ENCODE assay signal across 19 cellular contexts in the genomic region with DNA sequence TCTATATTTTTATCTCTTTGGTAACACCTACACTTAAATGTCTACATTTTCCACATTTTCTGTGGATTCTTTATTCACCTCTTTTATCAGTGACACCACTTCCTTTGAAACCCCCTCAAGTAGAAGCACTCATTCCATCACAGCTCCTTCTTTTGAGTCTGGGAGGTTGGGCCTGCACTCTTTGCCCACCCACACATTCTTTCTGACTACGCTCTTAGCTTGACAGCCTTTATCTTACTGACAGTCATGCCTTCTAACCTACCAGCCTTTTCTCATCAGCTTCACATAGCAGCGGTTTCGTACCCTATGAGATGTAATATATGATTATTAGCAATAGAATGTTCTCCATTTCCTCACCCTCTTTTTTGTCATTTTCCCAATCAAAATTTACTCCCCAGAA.
DNase-seq lines count a peak whose midpoint lies in the region; ATAC-seq, FAIRE-seq and TF ChIP-seq lines count a peak whose summit lies in the region.
"Had no signal": no experiment of that assay in that cellular context is flagged by ENCODE, and none has a peak within 500 bp of the region (broad histone marks: within the 10 kb centered on the region; RNA-seq: fewer than 3 reads in every experiment).

No MANE protein-coding gene starts in this region.

- no peak for TF ChIP-seq RAD21 in HCT116 (IDR thresholded peaks at IDR 0.05; ENCODE audit: low read depth)

- DNase-seq in HCT116 (ENCODE audit: low read depth, low spot score) (no peak), astrocyte (ENCODE audit: low read depth) (peak; percentile 96), AG20443 (ENCODE audit: low spot score) (no peak), Kasumi-1 (lab: John Stamatoyannopoulos, UW) (no peak)
- DNase-seq in naive thymus-derived CD8-positive, alpha-beta T cell: no peak
- DNase-seq: activated CD4-positive, alpha-beta T cell treated with anti-CD3 and anti-CD28 coated beads, Interleukin-2, amount 10 ng/mL, durations not matched to agents 7 days and 5 days; activated naive CD4-positive, alpha-beta T cell treated with Interleukin-2 at 50 U/mL for 16 hours; Caco-2; cortex of kidney; foreskin melanocyte; GDM1; GM23248; kidney glomerular epithelial cell; mesendoderm; NCI-H524 treated with DMSO at 0.1 percent for 48 hours; spleen; testis had no signal

- peak overlapping the region; percentile 96 for H3K27ac Mint-ChIP-seq in astrocyte (ENCODE audit: unreplicated experiment)
- peak overlapping the region in 8 of 10 donors; percentile 1 to 77 (median 45) for H3K27ac Mint-ChIP-seq in naive thymus-derived CD8-positive, alpha-beta T cell
- H3K27ac Mint-ChIP-seq: activated CD4-positive, alpha-beta T cell treated with anti-CD3 and anti-CD28 coated beads, Interleukin-2, amount 10 ng/mL, durations not matched to agents 7 days and 5 days had no signal

- CTCF ChIA-PET in HCT116 (lab: Charles Lee): no interaction called here

- H3K9me3 ChIP-seq in HCT116 (ENCODE audit: control insufficient read depth in 1 of 2, insufficient read depth in 1 of 2, low read depth in 1 of 2, low read length in 2 of 2): no peaks in the 10 kb centered on the region
- H3K9me3 ChIP-seq in astrocyte (ENCODE audit: insufficient read depth, low read depth, low read length): no peaks in the 10 kb centered on the region
- H3K9me3 ChIP-seq: Caco-2, spleen, testis had no signal

- POLR2A ChIA-PET in HCT116 (lab: Charles Lee): interaction anchor here (0.7 to 1.8 kb wide), 4 partner anchors 11 to 34 kb away, joined by 3 to 6 read pairs (median 4); no protein-coding TSS in a partner anchor
- POLR2A ChIA-PET in naive thymus-derived CD8-positive, alpha-beta T cell (lab: Charles Lee): interaction anchor here (1.4 to 1.5 kb wide), 2 partner anchors 8 to 10 kb away, joined by 3 to 4 read pairs; no protein-coding TSS in a partner anchor

- peak; percentile 56 for FAIRE-seq in astrocyte (lab: Jason Lieb, UNC)

- H3K4me1 ChIP-seq in ACC112 (ENCODE audit: control insufficient read depth, insufficient read depth, low read length, unreplicated experiment) (peaks cover 79% of the 10 kb centered on the region), HCT116 (ENCODE audit: control insufficient read depth in 1 of 2, insufficient read depth in 2 of 2, low read length in 2 of 2) (peaks cover 72 to 90% of the 10 kb centered on the region in 2 experiments), astrocyte (ENCODE audit: insufficient read depth, low read length) (peaks cover 37% of the 10 kb centered on the region)
- H3K4me1 ChIP-seq: testis had no signal

- peak overlapping the region; percentile 52 for H3K9ac ChIP-seq in HCT116 (ENCODE audit: low read length)
- H3K9ac ChIP-seq in astrocyte (ENCODE audit: low read length): peak overlapping the region; percentile 52
- H3K9ac ChIP-seq: GM23248 had no signal

- no peak for TF ChIP-seq POLR2A in HCT116 (IDR thresholded peaks at IDR 0.05; ENCODE audit: borderline replicate concordance, extremely low read depth, insufficient read depth, insufficient read length)

- no peak overlapping the region for H3K4me3 ChIP-seq in ACC112 (ENCODE audit: low read depth, low read length)
- H3K4me3 ChIP-seq in HCT116 (replicated peaks in 1 of 2; ENCODE audit: low read depth in 1 of 2, low read length in 2 of 2): no peak overlapping the region
- H3K4me3 ChIP-seq in astrocyte (ENCODE audit: insufficient read depth, low read depth, low read length): no peak overlapping the region
- H3K4me3 ChIP-seq: GM23248, spleen, testis had no signal

- H3K79me2 ChIP-seq in ACC112 (ENCODE audit: control insufficient read depth, insufficient read depth, low read length, unreplicated experiment) (no peaks in the 10 kb centered on the region), HCT116 (ENCODE audit: insufficient read depth, low read length) (peaks cover 41% of the 10 kb centered on the region), astrocyte (ENCODE audit: insufficient read depth, low read length) (no peaks in the 10 kb centered on the region)

- ATAC-seq in HCT116 (no peak), HG02938 (IDR thresholded peaks at IDR 0.05; ENCODE audit: unreplicated experiment) (no peak)
- ATAC-seq in naive thymus-derived CD8-positive, alpha-beta T cell: peak in 1 of 2 donors; percentile 39

- no peaks in the 10 kb centered on the region for H3K27me3 Mint-ChIP-seq in astrocyte (ENCODE audit: low read depth, unreplicated experiment)
- H3K27me3 Mint-ChIP-seq in naive thymus-derived CD8-positive, alpha-beta T cell: no peaks in the 10 kb centered on the region

- RAD21 ChIA-PET in HCT116 (lab: Charles Lee; ENCODE audit: low non-redundant PET in 1 of 2, low total read pairs in 2 of 2, uncharacterized antibody in 2 of 2, unreplicated experiment in 2 of 2): no interaction called here

- H4K20me1 ChIP-seq in HCT116 (ENCODE audit: insufficient read depth) (no peaks in the 10 kb centered on the region), astrocyte (ENCODE audit: insufficient read depth, low read length) (no peaks in the 10 kb centered on the region)

- H3K4me2 ChIP-seq in HCT116 (ENCODE audit: low read length) (peak overlapping the region; percentile 53), astrocyte (ENCODE audit: low read length) (peak overlapping the region; percentile 16)

- intact Hi-C loops in HCT116 (cut with micrococcal nuclease): no loop called here

- BruUV-seq in HCT116 (replicated peaks; lab: Mats Ljungman, UMichigan): no TSS peak

- no peaks in the 10 kb centered on the region for H3K27me3 ChIP-seq in ACC112 (ENCODE audit: insufficient read depth, low read length)
- H3K27me3 ChIP-seq in HCT116 (ENCODE audit: insufficient read depth, low read length): no peaks in the 10 kb centered on the region
- no peaks in the 10 kb centered on the region for H3K27me3 ChIP-seq in astrocyte (ENCODE audit: insufficient read depth, low read length)
- H3K27me3 ChIP-seq: spleen, testis had no signal

- peaks cover 2% of the 10 kb centered on the region for H3K36me3 Mint-ChIP-seq in astrocyte (ENCODE audit: low read depth, unreplicated experiment)
- no peaks in the 10 kb centered on the region for H3K36me3 Mint-ChIP-seq in naive thymus-derived CD8-positive, alpha-beta T cell

- H3K36me3 ChIP-seq in ACC112 (ENCODE audit: insufficient read depth, low read length): no peaks in the 10 kb centered on the region
- H3K36me3 ChIP-seq in HCT116 (ENCODE audit: control insufficient read depth in 1 of 2, insufficient read depth in 2 of 2, low read length in 2 of 2): peaks cover 0 to 13% of the 10 kb centered on the region in 2 experiments; a peak in 2 of 4 replicates
- no peaks in the 10 kb centered on the region for H3K36me3 ChIP-seq in astrocyte (ENCODE audit: insufficient read depth, low read length)
- H3K36me3 ChIP-seq: spleen had no signal

- H3K9me2 ChIP-seq in HCT116 (ENCODE audit: insufficient read depth): no peaks in the 10 kb centered on the region

- peaks cover 55% of the 10 kb centered on the region for H3K4me1 Mint-ChIP-seq in astrocyte (ENCODE audit: low read depth, unreplicated experiment)
- peaks cover 33 to 52% (median 44%) of the 10 kb centered on the region in 4 donors for H3K4me1 Mint-ChIP-seq in naive thymus-derived CD8-positive, alpha-beta T cell

- H3K9me3 Mint-ChIP-seq in astrocyte (ENCODE audit: unreplicated experiment): peaks cover 2% of the 10 kb centered on the region
- no peaks in the 10 kb centered on the region for H3K9me3 Mint-ChIP-seq in naive thymus-derived CD8-positive, alpha-beta T cell
- H3K9me3 Mint-ChIP-seq: activated CD4-positive, alpha-beta T cell treated with anti-CD3 and anti-CD28 coated beads, Interleukin-2, amount 10 ng/mL, durations not matched to agents 7 days and 5 days had no signal

- H3K4me3 Mint-ChIP-seq in astrocyte (ENCODE audit: unreplicated experiment): no peak overlapping the region
- H3K4me3 Mint-ChIP-seq in naive thymus-derived CD8-positive, alpha-beta T cell: no peak overlapping the region
- H3K4me3 Mint-ChIP-seq: activated CD4-positive, alpha-beta T cell treated with anti-CD3 and anti-CD28 coated beads, Interleukin-2, amount 10 ng/mL, durations not matched to agents 7 days and 5 days had no signal

- no peak for TF ChIP-seq CTCF in HCT116 (IDR thresholded peaks at IDR 0.05 in 2 of 3, conservative IDR thresholded peaks at IDR 0.05 in 1 of 3; ENCODE audit: borderline replicate concordance in 1 of 3, insufficient read depth in 1 of 3, low read depth in 2 of 3, low read length in 2 of 3)
- TF ChIP-seq CTCF in astrocyte (IDR thresholded peaks at IDR 0.05; ENCODE audit: insufficient read depth, low read depth, low read length): no peak

- H3K27ac ChIP-seq in ACC112 (ENCODE audit: low read depth, low read length): peak overlapping the region; percentile 65
- H3K27ac ChIP-seq in HCT116 (ENCODE audit: low read depth, low read length): peak overlapping the region; percentile 93
- H3K27ac ChIP-seq in astrocyte (ENCODE audit: low read depth, low read length): peak overlapping the region; percentile 54
- H3K27ac ChIP-seq: GM23248, spleen, testis had no signal

- peak overlapping the region; percentile 20 for H2AFZ ChIP-seq in ACC112 (ENCODE audit: low read length, unreplicated experiment)
- no peak overlapping the region for H2AFZ ChIP-seq in HCT116 (ENCODE audit: low read depth, low read length, poor library complexity, severe bottlenecking)
- H2AFZ ChIP-seq in astrocyte (ENCODE audit: low read depth, low read length): no peak overlapping the region
- H2AFZ ChIP-seq: GM23248 had no signal

TF ChIP-seq in HCT116, 20 proteins besides CTCF, POLR2A, EP300 and RAD21 (continues in another document):
- no peak for TF ChIP-seq POLR2AphosphoS5 (IDR thresholded peaks at IDR 0.05; ENCODE audit: low read depth, low read length)
- TF ChIP-seq EGR1 (IDR thresholded peaks at IDR 0.05; ENCODE audit: low read depth): peak; percentile 65
- TF ChIP-seq, protein P1, sequence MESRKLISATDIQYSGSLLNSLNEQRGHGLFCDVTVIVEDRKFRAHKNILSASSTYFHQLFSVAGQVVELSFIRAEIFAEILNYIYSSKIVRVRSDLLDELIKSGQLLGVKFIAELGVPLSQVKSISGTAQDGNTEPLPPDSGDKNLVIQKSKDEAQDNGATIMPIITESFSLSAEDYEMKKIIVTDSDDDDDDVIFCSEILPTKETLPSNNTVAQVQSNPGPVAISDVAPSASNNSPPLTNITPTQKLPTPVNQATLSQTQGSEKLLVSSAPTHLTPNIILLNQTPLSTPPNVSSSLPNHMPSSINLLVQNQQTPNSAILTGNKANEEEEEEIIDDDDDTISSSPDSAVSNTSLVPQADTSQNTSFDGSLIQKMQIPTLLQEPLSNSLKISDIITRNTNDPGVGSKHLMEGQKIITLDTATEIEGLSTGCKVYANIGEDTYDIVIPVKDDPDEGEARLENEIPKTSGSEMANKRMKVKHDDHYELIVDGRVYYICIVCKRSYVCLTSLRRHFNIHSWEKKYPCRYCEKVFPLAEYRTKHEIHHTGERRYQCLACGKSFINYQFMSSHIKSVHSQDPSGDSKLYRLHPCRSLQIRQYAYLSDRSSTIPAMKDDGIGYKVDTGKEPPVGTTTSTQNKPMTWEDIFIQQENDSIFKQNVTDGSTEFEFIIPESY (IDR thresholded peaks at IDR 0.05; ENCODE audit: extremely low read depth, insufficient replicate concordance, low read length): no peak
- TF ChIP-seq CEBPB (IDR thresholded peaks at IDR 0.05; ENCODE audit: low read depth): no peak
- TF ChIP-seq SRF (IDR thresholded peaks at IDR 0.05; ENCODE audit: low read depth): no peak
